23 cellular contexts compared by ENCODE assay signal in genomic region chr7:99461221-99461620, GRCh38. TPM values are rescaled to one million over a fixed set of nuclear protein-coding genes. Genes with fewer than 3 reads are reported as not detected.
A peak's percentile ranks its signal among the peaks of the same experiment; 100 is the strongest.
DNase-seq lines count a peak whose midpoint lies in the region; ATAC-seq, FAIRE-seq and TF ChIP-seq lines count a peak whose summit lies in the region.
"Had no signal": no experiment of that assay in that cellular context is flagged by ENCODE, and none has a peak within 500 bp of the region (broad histone marks: within the 10 kb centered on the region; RNA-seq: fewer than 3 reads in every experiment).

No MANE protein-coding gene starts in this region.

- H3K36me3 ChIP-seq in PC-3 (ENCODE audit: low read depth, low read length) (peaks cover 38% of the 10 kb centered on the region), keratinocyte (ENCODE audit: control insufficient read depth in 2 of 2, extremely low read depth in 1 of 2, insufficient read depth in 2 of 2, low read length in 2 of 2) (peaks cover 32 to 50% of the 10 kb centered on the region in 2 experiments)

- H3K4me1 Mint-ChIP-seq in CD4-positive, alpha-beta T cell (ENCODE audit: low read depth), result peaks cover 50% of the 10 kb centered on the region
- H3K4me1 Mint-ChIP-seq in effector memory CD8-positive, alpha-beta T cell (ENCODE audit: low read depth in 2 of 2), result peaks cover 32 to 41% of the 10 kb centered on the region in 2 donors

- no peaks in the 10 kb centered on the region for H3K27me3 ChIP-seq in CD4-positive, alpha-beta T cell (ENCODE audit: control insufficient read depth, insufficient read depth, low read length)
- H3K27me3 ChIP-seq in PC-3 (ENCODE audit: low read length) (no peaks in the 10 kb centered on the region), keratinocyte (ENCODE audit: control insufficient read depth, extremely low read depth, insufficient read depth, low read length) (no peaks in the 10 kb centered on the region)
- H3K27me3 ChIP-seq: BLaER1, hepatocyte had no signal

- no peaks in the 10 kb centered on the region for H3K9me3 ChIP-seq in CD4-positive, alpha-beta T cell (ENCODE audit: control insufficient read depth, low read length)
- H3K9me3 ChIP-seq in PC-3 (ENCODE audit: low read length) (no peaks in the 10 kb centered on the region), keratinocyte (ENCODE audit: control insufficient read depth, low read depth, low read length) (no peaks in the 10 kb centered on the region)
- H3K9me3 ChIP-seq: BLaER1 had no signal

- H3K4me3 ChIP-seq in GM12864 (ENCODE audit: low read depth, low read length) (no peak overlapping the region), PC-3 (ENCODE audit: low read length) (no peak overlapping the region), keratinocyte (ENCODE audit: control insufficient read depth in 2 of 3, extremely low read depth in 1 of 3, insufficient read depth in 2 of 3, low read depth in 1 of 3, low read length in 3 of 3) (peak overlapping the region in 1 of 3 experiments; percentile 38)
- H3K4me3 ChIP-seq: BLaER1, GM12878, hepatocyte had no signal

- no peak for ATAC-seq in CD4-positive, alpha-beta T cell (ENCODE audit: poor library complexity)
- no peak for ATAC-seq in PC-3
- ATAC-seq in HG02610 (IDR thresholded peaks at IDR 0.05; ENCODE audit: unreplicated experiment), result no peak
- no peak for ATAC-seq in effector memory CD8-positive, alpha-beta T cell (replicated peaks)
- no peak for ATAC-seq in GM21723 (IDR thresholded peaks at IDR 0.05; ENCODE audit: unreplicated experiment)
- ATAC-seq in HG03469 (IDR thresholded peaks at IDR 0.05; ENCODE audit: unreplicated experiment), result no peak
- ATAC-seq: GM12878, T-cell had no signal

- peaks cover 6% of the 10 kb centered on the region for H3F3A ChIP-seq in PC-3 (ENCODE audit: low read length, unreplicated experiment)

- peaks cover 4% of the 10 kb centered on the region for H3K9me1 ChIP-seq in keratinocyte (ENCODE audit: control insufficient read depth, extremely low read depth, insufficient read depth, low read length)

- intact Hi-C loops in CD4-positive, alpha-beta T cell (cut with DNase I, micrococcal nuclease), result loop anchor here in 1 of 2 experiments (2.0 kb wide), 1 partner anchor 22 kb away; the partner anchor contains the start of genes CPSF4 and PTCD1
- intact Hi-C loops in PC-3 (cut with micrococcal nuclease), result no loop called here

- no peak for TF ChIP-seq CTCF in CD4-positive, alpha-beta T cell (IDR thresholded peaks at IDR 0.05)
- TF ChIP-seq CTCF in GM12864 (IDR thresholded peaks at IDR 0.05; ENCODE audit: low read depth, low read length, missing control alignments) (peak; percentile 24), PC-3 (conservative IDR thresholded peaks at IDR 0.05; ENCODE audit: low read depth, low read length) (0 out of 2 replicates have a peak, but pooled peaks have one; percentile 19), keratinocyte (optimal IDR thresholded peaks at IDR 0.05 in 1 of 3, IDR thresholded peaks at IDR 0.05 in 1 of 3, conservative IDR thresholded peaks at IDR 0.05 in 1 of 3; ENCODE audit: extremely low read depth in 1 of 3, insufficient read depth in 2 of 3, low read length in 3 of 3) (peak in 2 of 3 experiments; percentile 2 to 24)

- H3K27ac Mint-ChIP-seq in CD4-positive, alpha-beta T cell, result peak overlapping the region; percentile 53
- peak overlapping the region in 1 of 2 donors; percentile 32 for H3K27ac Mint-ChIP-seq in effector memory CD8-positive, alpha-beta T cell

- no peak for DNase-seq in CD4-positive, alpha-beta T cell
- DNase-seq in GM12864 (ENCODE audit: low read depth) (no peak), PC-3 (peak; percentile 8), keratinocyte (ENCODE audit: low read depth, low spot score) (no peak)
- no peak for DNase-seq in effector memory CD8-positive, alpha-beta T cell
- DNase-seq: activated CD4-positive, alpha-beta T cell treated with anti-CD3 and anti-CD28 coated beads, Interleukin-2, amount 10 ng/mL, durations not matched to agents 24 days and 14 days; activated CD8-positive, alpha-beta memory T cell treated with anti-CD3 and anti-CD28 coated beads, Interleukin-2, amount 50 U/mL, for 4 hours; activated effector memory CD4-positive, alpha-beta T cell treated with Interleukin-2 at 50 U/mL for 16 hours; foreskin fibroblast; NCI-H1417 treated with DMSO at 0.1 percent for 48 hours; NCI-H524 treated with DMSO at 0.1 percent for 48 hours; SHP77 treated with DMSO at 0.1 percent for 48 hours; substantia nigra; T-cell had no signal

- H2AFZ ChIP-seq in PC-3 (ENCODE audit: low read length) (no peak overlapping the region), keratinocyte (ENCODE audit: control insufficient read depth, low read length) (no peak overlapping the region)
- H2AFZ ChIP-seq: hepatocyte had no signal

- H3K27me3 Mint-ChIP-seq in CD4-positive, alpha-beta T cell, result no peaks in the 10 kb centered on the region
- no peaks in the 10 kb centered on the region for H3K27me3 Mint-ChIP-seq in effector memory CD8-positive, alpha-beta T cell
- H3K27me3 Mint-ChIP-seq: activated CD4-positive, alpha-beta T cell treated with anti-CD3 and anti-CD28 coated beads, Interleukin-2, amount 10 ng/mL, durations not matched to agents 24 days and 14 days; T-cell had no signal

- H3K4me2 ChIP-seq in PC-3 (ENCODE audit: low read length) (no peak overlapping the region), keratinocyte (ENCODE audit: control insufficient read depth, extremely low read depth, insufficient read depth, low read depth, low read length) (peak overlapping the region; percentile 75)
- H3K4me2 ChIP-seq: BLaER1, hepatocyte had no signal

- no TSS peak for BruUV-seq in PC-3 (replicated peaks; lab: Mats Ljungman, UMichigan)

- H3K36me3 Mint-ChIP-seq in CD4-positive, alpha-beta T cell (ENCODE audit: low read depth), result peaks cover 68% of the 10 kb centered on the region
- H3K36me3 Mint-ChIP-seq in effector memory CD8-positive, alpha-beta T cell (ENCODE audit: insufficient read depth), result peaks cover 33% of the 10 kb centered on the region

- dilution Hi-C loops in keratinocyte (cut with MboI; ENCODE audit: extremely low pct_ligation_motif_present, low sequenced_read_pairs), result no loop called here

- H3K27ac ChIP-seq in CD4-positive, alpha-beta T cell (ENCODE audit: low read depth, low read length), result peak overlapping the region; percentile 11
- H3K27ac ChIP-seq in PC-3 (ENCODE audit: low read length), result no peak overlapping the region
- peak overlapping the region; percentile 71 for H3K27ac ChIP-seq in keratinocyte (ENCODE audit: control insufficient read depth, insufficient read depth, low read length)
- H3K27ac ChIP-seq: BLaER1, hepatocyte had no signal

- no peak for FAIRE-seq in keratinocyte (lab: Jason Lieb, UNC)
- FAIRE-seq: GM12878, GM19239, H1, islet of Langerhans had no signal

- CTCF ChIA-PET in CD4-positive, alpha-beta T cell (lab: Charles Lee), result no interaction called here
- CTCF ChIA-PET in PC-3 (lab: Charles Lee), result no interaction called here

- POLR2A ChIA-PET in CD4-positive, alpha-beta T cell (lab: Charles Lee), result no interaction called here
- POLR2A ChIA-PET in PC-3 (lab: Charles Lee; ENCODE audit: unreplicated experiment), result no interaction called here

- H4K20me1 ChIP-seq in PC-3 (ENCODE audit: low read length) (peaks cover 37% of the 10 kb centered on the region), keratinocyte (ENCODE audit: control insufficient read depth, extremely low read depth, insufficient read depth, low read length) (peaks cover 19% of the 10 kb centered on the region)

- H3K79me2 ChIP-seq in PC-3 (ENCODE audit: low read length), result peaks cover 81% of the 10 kb centered on the region
- peaks cover 92% of the 10 kb centered on the region for H3K79me2 ChIP-seq in keratinocyte (ENCODE audit: control insufficient read depth, insufficient read depth, low read length)

- H3K9me3 Mint-ChIP-seq in CD4-positive, alpha-beta T cell, result no peaks in the 10 kb centered on the region
- no peaks in the 10 kb centered on the region for H3K9me3 Mint-ChIP-seq in effector memory CD8-positive, alpha-beta T cell
- H3K9me3 Mint-ChIP-seq: activated CD4-positive, alpha-beta T cell treated with anti-CD3 and anti-CD28 coated beads, Interleukin-2, amount 10 ng/mL, durations not matched to agents 24 days and 14 days; T-cell had no signal

- H3K9ac ChIP-seq in PC-3 (ENCODE audit: low read length), result no peak overlapping the region
- H3K9ac ChIP-seq in keratinocyte (ENCODE audit: control insufficient read depth, extremely low read depth, insufficient read depth, low read length), result peak overlapping the region; percentile 41
- H3K9ac ChIP-seq: BLaER1 had no signal

- 0 out of 2 replicates have a peak, but pooled peaks cover 4% of the 10 kb centered on the region for H3K4me1 ChIP-seq in PC-3 (ENCODE audit: insufficient read depth, low read length)
- H3K4me1 ChIP-seq in keratinocyte (ENCODE audit: control insufficient read depth, extremely low read depth, insufficient read depth, low read length), result peaks cover 20% of the 10 kb centered on the region

- no peaks in the 10 kb centered on the region for H3K9me2 ChIP-seq in PC-3 (replicated peaks; ENCODE audit: low read length)

- H3K4me3 Mint-ChIP-seq in CD4-positive, alpha-beta T cell, result no peak overlapping the region
- H3K4me3 Mint-ChIP-seq in effector memory CD8-positive, alpha-beta T cell, result no peak overlapping the region
- H3K4me3 Mint-ChIP-seq: activated CD4-positive, alpha-beta T cell treated with anti-CD3 and anti-CD28 coated beads, Interleukin-2, amount 10 ng/mL, durations not matched to agents 24 days and 14 days; T-cell had no signal

RNA-seq across cellular contexts. Expression of gene ATP5MF, which starts 4.7 kb away (rescaled TPM):
- total RNA-seq in CD4-positive, alpha-beta T cell, result 10 to 100 TPM; 50.9 to 51.9 TPM
- total RNA-seq in PC-3 (2014; rRNA removed), result 660 and 1,030 TPM in 2 replicates
- 741 to 2,588 TPM (median 871 TPM) in 3 replicates for polyA plus RNA-seq in keratinocyte
- 128 TPM for polyA plus RNA-seq in keratinocyte (2011; ENCODE audit: low read depth)
- 1,552 and 1,989 TPM in 2 replicates for polyA plus RNA-seq in keratinocyte (2011; cell fraction: cytosol; rRNA removed)
- 744 and 983 TPM in 2 replicates for polyA plus RNA-seq in keratinocyte (2011; cell fraction: nucleus; rRNA removed)
- 1,153 and 1,318 TPM in 2 replicates for polyA plus RNA-seq in keratinocyte (2012; ENCODE audit: low replicate concordance)
- 70.7 to 409 TPM (median 281 TPM) in 3 replicates for polyA minus RNA-seq in keratinocyte
- 256 TPM for polyA minus RNA-seq in keratinocyte (2011; cell fraction: cytosol; rRNA and poly(A)+ RNA removed)
- polyA minus RNA-seq in keratinocyte (2011; cell fraction: nucleus; rRNA and poly(A)+ RNA removed), result 59.6 and 99.4 TPM in 2 replicates

RNA-seq across cellular contexts. Expression of gene ZNF789, which starts 11.5 kb away (rescaled TPM):
- 10 to 100 TPM; 11.5 to 13.5 TPM for total RNA-seq in CD4-positive, alpha-beta T cell
- 6.6 and 8.3 TPM in 2 replicates for total RNA-seq in PC-3 (2014; rRNA removed)
- 5.4 to 17.5 TPM (median 14.7 TPM) in 3 replicates for polyA plus RNA-seq in keratinocyte
- 1.6 TPM for polyA plus RNA-seq in keratinocyte (2011; ENCODE audit: low read depth)
- 2.9 and 3.9 TPM in 2 replicates for polyA plus RNA-seq in keratinocyte (2011; cell fraction: cytosol; rRNA removed)
- 44.2 and 44.6 TPM in 2 replicates for polyA plus RNA-seq in keratinocyte (2011; cell fraction: nucleus; rRNA removed)
- polyA plus RNA-seq in keratinocyte (2012; ENCODE audit: low replicate concordance), result 3.9 and 5.5 TPM in 2 replicates
- 1.4 to 12.4 TPM (median 4.5 TPM) in 3 replicates for polyA minus RNA-seq in keratinocyte
- polyA minus RNA-seq in keratinocyte (2011; cell fraction: cytosol; rRNA and poly(A)+ RNA removed), result 2.7 TPM
- 5.9 and 13.3 TPM in 2 replicates for polyA minus RNA-seq in keratinocyte (2011; cell fraction: nucleus; rRNA and poly(A)+ RNA removed)

RNA-seq across cellular contexts. Expression of gene CPSF4, which starts 22.5 kb away (rescaled TPM):
- 10 to 100 TPM; 28.1 to 31.7 TPM for total RNA-seq in CD4-positive, alpha-beta T cell
- total RNA-seq in PC-3 (2014; rRNA removed), result 49.5 and 65.3 TPM in 2 replicates
- 21.8 to 28.6 TPM (median 25.0 TPM) in 3 replicates for polyA plus RNA-seq in keratinocyte
- polyA plus RNA-seq in keratinocyte (2011; ENCODE audit: low read depth), result 16.6 TPM
- 16.2 and 19.3 TPM in 2 replicates for polyA plus RNA-seq in keratinocyte (2011; cell fraction: cytosol; rRNA removed)
- polyA plus RNA-seq in keratinocyte (2011; cell fraction: nucleus; rRNA removed), result 45.4 and 56.4 TPM in 2 replicates
- 20.4 and 21.3 TPM in 2 replicates for polyA plus RNA-seq in keratinocyte (2012; ENCODE audit: low replicate concordance)
- polyA minus RNA-seq in keratinocyte, result 25.9 to 50.1 TPM (median 26.0 TPM) in 3 replicates
- polyA minus RNA-seq in keratinocyte (2011; cell fraction: cytosol; rRNA and poly(A)+ RNA removed), result 21.5 TPM
- 18.2 and 19.1 TPM in 2 replicates for polyA minus RNA-seq in keratinocyte (2011; cell fraction: nucleus; rRNA and poly(A)+ RNA removed)

RNA-seq across cellular contexts. Expression of gene PTCD1, which starts 22.6 kb away (rescaled TPM):
- total RNA-seq in CD4-positive, alpha-beta T cell, result 1 to 10 TPM; 4.8 to 5.3 TPM
- 10.4 and 11.5 TPM in 2 replicates for total RNA-seq in PC-3 (2014; rRNA removed)
- polyA plus RNA-seq in keratinocyte, result 2.8 to 3.5 TPM (median 3.3 TPM) in 3 replicates
- 0.67 TPM for polyA plus RNA-seq in keratinocyte (2011; ENCODE audit: low read depth)
- 1.3 and 2.5 TPM in 2 replicates for polyA plus RNA-seq in keratinocyte (2011; cell fraction: cytosol; rRNA removed)
- polyA plus RNA-seq in keratinocyte (2011; cell fraction: nucleus; rRNA removed), result 4.1 and 6.8 TPM in 2 replicates
- 4.1 and 4.7 TPM in 2 replicates for polyA plus RNA-seq in keratinocyte (2012; ENCODE audit: low replicate concordance)
- 2.0 to 3.2 TPM (median 2.2 TPM) in 3 replicates for polyA minus RNA-seq in keratinocyte
- 2.1 TPM for polyA minus RNA-seq in keratinocyte (2011; cell fraction: cytosol; rRNA and poly(A)+ RNA removed)
- 4.5 and 5.0 TPM in 2 replicates for polyA minus RNA-seq in keratinocyte (2011; cell fraction: nucleus; rRNA and poly(A)+ RNA removed)

RNA-seq across cellular contexts. Expression of gene ZNF394, which starts 38.9 kb away (rescaled TPM):
- total RNA-seq in CD4-positive, alpha-beta T cell, result 100 to 1,000 TPM; 215 to 223 TPM
- 17.7 and 19.4 TPM in 2 replicates for total RNA-seq in PC-3 (2014; rRNA removed)
- 9.1 to 10.4 TPM (median 10.1 TPM) in 3 replicates for polyA plus RNA-seq in keratinocyte
- polyA plus RNA-seq in keratinocyte (2011; ENCODE audit: low read depth), result 8.7 TPM
- polyA plus RNA-seq in keratinocyte (2011; cell fraction: cytosol; rRNA removed), result 7.5 and 9.2 TPM in 2 replicates
- 14.2 and 14.8 TPM in 2 replicates for polyA plus RNA-seq in keratinocyte (2011; cell fraction: nucleus; rRNA removed)
- 11.6 and 15.2 TPM in 2 replicates for polyA plus RNA-seq in keratinocyte (2012; ENCODE audit: low replicate concordance)
- 7.2 to 15.1 TPM (median 9.7 TPM) in 3 replicates for polyA minus RNA-seq in keratinocyte
- 10.6 TPM for polyA minus RNA-seq in keratinocyte (2011; cell fraction: cytosol; rRNA and poly(A)+ RNA removed)
- 7.5 and 14.6 TPM in 2 replicates for polyA minus RNA-seq in keratinocyte (2011; cell fraction: nucleus; rRNA and poly(A)+ RNA removed)

Comparison
In these comparisons a context has a peak if more than half of its experiments do, and no peak if none do; other contexts are left out.
1. RNA of gene ATP5MF, which starts 4.7 kb away (total RNA-seq): 660 to 1,030 TPM in PC-3; 50.9 to 51.9 TPM in CD4-positive, alpha-beta T cell; every median in the first group is over 10 times any median in the second.